ENCODE assay signal across 8 cellular contexts in genomic region chr6:107488875-107489635, GRCh38. TPM values are rescaled to one million over a fixed set of nuclear protein-coding genes. Genes with fewer than 3 reads are reported as not detected.
DNase-seq lines count a peak whose midpoint lies in the region; ATAC-seq and TF ChIP-seq lines count a peak whose summit lies in the region.

No MANE protein-coding gene starts in this region.

- peaks cover 10% of the 10 kb centered on the region for H3K4me1 Mint-ChIP-seq in MCF 10A (ENCODE audit: insufficient read depth, unreplicated experiment)

- H2AFZ ChIP-seq in GM23248: peak overlapping the region; percentile 92

- CTCF ChIA-PET in BJ (lab: Yijun Ruan, JAX): interaction anchor here (0.6 to 1.5 kb wide), 3 partner anchors 9 to 169 kb away, joined by 3 to 5 read pairs (median 4); no protein-coding TSS in a partner anchor
- CTCF ChIA-PET in MCF 10A (lab: Yijun Ruan, JAX): interaction anchor here (0.6 to 1.4 kb wide), 4 partner anchors 16 to 354 kb away, joined by 3 to 4 read pairs (median 3); no protein-coding TSS in a partner anchor

- H3K4me3 ChIP-seq in BJ (ENCODE audit: low read depth, low read length): peak overlapping the region; percentile 45
- peak overlapping the region; percentile 82 for H3K4me3 ChIP-seq in GM23248
- peak overlapping the region; percentile 64 for H3K4me3 ChIP-seq in skeletal muscle satellite cell (ENCODE audit: low read length)

- H3K27ac Mint-ChIP-seq in MCF 10A (ENCODE audit: low read depth, unreplicated experiment): no peak overlapping the region

- H4K20me1 ChIP-seq in GM23248 (ENCODE audit: insufficient read depth): no peaks in the 10 kb centered on the region

- H3K36me3 ChIP-seq in BJ (ENCODE audit: control insufficient read depth, insufficient read depth, low read length) (no peaks in the 10 kb centered on the region), GM23248 (ENCODE audit: low read depth) (no peaks in the 10 kb centered on the region), skeletal muscle satellite cell (ENCODE audit: insufficient read depth, low read length) (no peaks in the 10 kb centered on the region)

- H3K27me3 ChIP-seq in BJ (ENCODE audit: control insufficient read depth, insufficient read depth, low read length) (peaks cover 41% of the 10 kb centered on the region), GM23248 (replicated peaks; ENCODE audit: insufficient read depth) (peaks cover 4% of the 10 kb centered on the region; the same call in 1 of the 2 replicates), skeletal muscle satellite cell (ENCODE audit: control insufficient read depth, insufficient read depth, low read length) (peaks cover 75% of the 10 kb centered on the region)

- H3K4me1 ChIP-seq in GM23248 (ENCODE audit: insufficient read depth): peaks cover 21% of the 10 kb centered on the region
- peaks cover 35% of the 10 kb centered on the region for H3K4me1 ChIP-seq in skeletal muscle satellite cell (ENCODE audit: control insufficient read depth, insufficient read depth, low read length)

- BruUV-seq in MCF 10A (replicated peaks; lab: Mats Ljungman, UMichigan): no TSS peak

- peaks cover 14% of the 10 kb centered on the region; the same call in 1 of the 2 replicates for H3F3A ChIP-seq in GM23248 (ENCODE audit: insufficient read depth)

- no peaks in the 10 kb centered on the region for H3K9me3 Mint-ChIP-seq in MCF 10A (ENCODE audit: unreplicated experiment)

- TF ChIP-seq CTCF in BJ (IDR thresholded peaks at IDR 0.05; ENCODE audit: insufficient read depth, low read depth, low read length) (no peak), MCF 10A (IDR thresholded peaks at IDR 0.05; ENCODE audit: unreplicated experiment) (no peak)

- H3K9me2 ChIP-seq in GM23248 (ENCODE audit: insufficient read depth): no peaks in the 10 kb centered on the region

- H3K36me3 Mint-ChIP-seq in MCF 10A (ENCODE audit: insufficient read depth, unreplicated experiment): no peaks in the 10 kb centered on the region

- H3K9ac ChIP-seq in GM23248: peak overlapping the region; percentile 55
- no peak overlapping the region for H3K9ac ChIP-seq in skeletal muscle satellite cell (ENCODE audit: low read depth, low read length)

- H3K27ac ChIP-seq in GM23248: no peak overlapping the region

- H3K4me3 Mint-ChIP-seq in MCF 10A (ENCODE audit: unreplicated experiment): peak overlapping the region; percentile 75

- ATAC-seq in HG02610 (IDR thresholded peaks at IDR 0.05; ENCODE audit: unreplicated experiment) (no peak), GM21576 (IDR thresholded peaks at IDR 0.05; ENCODE audit: unreplicated experiment) (no peak)

- peak overlapping the region; percentile 97 for H3K4me2 ChIP-seq in GM23248 (ENCODE audit: unreplicated experiment)
- H3K4me2 ChIP-seq in skeletal muscle satellite cell (ENCODE audit: low read length): peak overlapping the region; percentile 85

- H3K27me3 Mint-ChIP-seq in MCF 10A (ENCODE audit: insufficient read depth, unreplicated experiment): peaks cover 55% of the 10 kb centered on the region

- WGBS in GM23248 (ENCODE audit: low coverage in 1 of 2, low lambda C conversion rate in 2 of 2, missing lambda C conversion rate in 2 of 2), 2 experiments: 1 to 4% methylated on average over 42 to 50 of the region's 51 CpGs

- in situ Hi-C loops in GM23248 (cut with MboI): no loop called here

- DNase-seq in BJ (ENCODE audit: low read depth) (no peak), GM23248 (peak; percentile 47), RKO (ENCODE audit: low spot score) (peak; percentile 66), MCF 10A (ENCODE audit: unreplicated experiment) (no peak), iPS-NIHi7 (ENCODE audit: extremely low spot score) (peak; percentile 79)

- POLR2A ChIA-PET in BJ (lab: Charles Lee): no interaction called here
- POLR2A ChIA-PET in MCF 10A (lab: Yijun Ruan, JAX): interaction anchor here (0.8 kb wide), 1 partner anchor 30 kb away, joined by 5 read pairs; the partner anchor contains the start of gene PDSS2

- no peaks in the 10 kb centered on the region for H3K9me3 ChIP-seq in GM23248 (ENCODE audit: low read depth)
- H3K9me3 ChIP-seq in skeletal muscle satellite cell (replicated peaks; ENCODE audit: low read length): no peaks in the 10 kb centered on the region

- intact Hi-C loops in MCF 10A (cut with micrococcal nuclease): no loop called here

- no peaks in the 10 kb centered on the region for H3K79me2 ChIP-seq in GM23248 (ENCODE audit: insufficient read depth)

RNA-seq across cellular contexts. Expression of gene SOBP, which starts 0.9 kb away (rescaled TPM):
- polyA plus RNA-seq in BJ (2011; rRNA removed) (0.02 TPM in 1 of 2 replicates, not detected in the other), GM23248 (2016; fragmentation: Nextera tagmentation; extraction: Ambion mirVana) (0.38 and 0.39 TPM in 2 replicates)
- polyA minus RNA-seq in BJ (2011; rRNA and poly(A)+ RNA removed): 0.05 and 0.15 TPM in 2 replicates
- total RNA-seq in GM23248 (2014; rRNA removed; shearing (Covaris generic)): 0.97 and 1.9 TPM in 2 replicates
- total RNA-seq in MCF 10A (2022): 0.21 and 0.47 TPM in 2 replicates
- total RNA-seq in skeletal muscle satellite cell (2012; rRNA removed): 7.4 and 12.5 TPM in 2 replicates

RNA-seq across cellular contexts. Expression of gene PDSS2, which starts 29.7 kb away (rescaled TPM):
- polyA plus RNA-seq in BJ (2011; rRNA removed) (11.6 and 13.9 TPM in 2 replicates), GM23248 (2016; fragmentation: Nextera tagmentation; extraction: Ambion mirVana) (9.9 and 11.4 TPM in 2 replicates)
- 15.6 and 22.9 TPM in 2 replicates for polyA minus RNA-seq in BJ (2011; rRNA and poly(A)+ RNA removed)
- total RNA-seq in GM23248 (2014; rRNA removed; shearing (Covaris generic)): 10.3 and 12.5 TPM in 2 replicates
- total RNA-seq in MCF 10A (2022): 10.2 and 11.1 TPM in 2 replicates
- 13.4 and 18.6 TPM in 2 replicates for total RNA-seq in skeletal muscle satellite cell (2012; rRNA removed)

Comparison
In these comparisons a context has a peak if more than half of its experiments do, and no peak if none do; other contexts are left out.
1. DNase-seq: peak in GM23248 (single experiment), RKO (single experiment) and iPS-NIHi7 (single experiment); none in BJ (single experiment) and MCF 10A (single experiment).
2. Peak in every context shown above with its lines, with median percentiles within 50 percentile points of each other: H3K4me3 ChIP-seq.